27 cellular contexts compared by ENCODE assay signal in genomic region chr14:76083796-76084195, GRCh38.
DNase-seq lines count a peak whose midpoint lies in the region; ATAC-seq and TF ChIP-seq lines count a peak whose summit lies in the region.
"Had no signal": no experiment of that assay in that cellular context is flagged by ENCODE, and none has a peak within 500 bp of the region (broad histone marks: within the 10 kb centered on the region; RNA-seq: fewer than 3 reads in every experiment).

No MANE protein-coding gene starts in this region.

- CTCF ChIA-PET in activated CD8-positive, alpha-beta memory T cell treated with anti-CD3 and anti-CD28 coated beads, Interleukin-2, amount 10 ng/mL, durations not matched to agents 7 days and 5 days (lab: Charles Lee): no interaction called here

- H3K36me3 ChIP-seq in heart right ventricle: peaks cover 0 to 42% (median 5%) of the 10 kb centered on the region in 9 donors
- H3K36me3 ChIP-seq: SJCRH30 had no signal

- no peak overlapping the region for H3K27ac Mint-ChIP-seq in activated CD8-positive, alpha-beta memory T cell treated with anti-CD3 and anti-CD28 coated beads, Interleukin-2, amount 10 ng/mL, durations not matched to agents 7 days and 5 days
- H3K27ac Mint-ChIP-seq: CD4-positive, CD25-positive, alpha-beta regulatory T cell; HFFc6; immature natural killer cell; stimulated activated naive CD8-positive, alpha-beta T cell treated with anti-CD3 and anti-CD28 coated beads, Interleukin-15, Interleukin-2, amounts not matched to agents 100 ng/mL and 50 ng/mL, for 24 hours; T-cell had no signal

- WGBS in heart right ventricle, 2 donors: 85 to 90% methylated on average over 13 of the region's 13 CpGs

- no peaks in the 10 kb centered on the region for H3K4me1 Mint-ChIP-seq in activated CD8-positive, alpha-beta memory T cell treated with anti-CD3 and anti-CD28 coated beads, Interleukin-2, amount 10 ng/mL, durations not matched to agents 7 days and 5 days
- H3K4me1 Mint-ChIP-seq: CD4-positive, CD25-positive, alpha-beta regulatory T cell; immature natural killer cell; T-cell had no signal

- no peak for DNase-seq in left ventricle myocardium superior
- no peak for DNase-seq in heart right ventricle
- DNase-seq in dorsolateral prefrontal cortex: peak in 1 of 10 donors; percentile 28
- no peak for DNase-seq in effector CD8-positive, alpha-beta T cell (lab: John Stamatoyannopoulos, UW)
- no peak for DNase-seq in NCI-H526 (lab: John Stamatoyannopoulos, UW)
- DNase-seq in activated CD8-positive, alpha-beta memory T cell treated with anti-CD3 and anti-CD28 coated beads, Interleukin-2, amount 10 ng/mL, durations not matched to agents 7 days and 5 days: no peak
- DNase-seq: activated CD4-positive, alpha-beta T cell treated with anti-CD3 and anti-CD28 coated beads, Interleukin-2, amount 50 U/mL, for 1 hour; activated T-cell treated with anti-CD3 and anti-CD28 coated beads, Interleukin-2, amount 50 U/mL, for 48 hours; AML-193; Calu3; CD4-positive, CD25-positive, alpha-beta regulatory T cell; cortex of kidney; HFFc6; immature natural killer cell; Karpas-422; mesenchymal stem cell; NCI-H2029 treated with DMSO at 0.1 percent for 48 hours; NCI-H446; SJCRH30; small intestine; T-cell; thyroid gland had no signal

- H3K27ac ChIP-seq in heart right ventricle: no peak overlapping the region
- peak overlapping the region in 51 of 59 donors; percentile 3 to 85 (median 68) for H3K27ac ChIP-seq in dorsolateral prefrontal cortex
- H3K27ac ChIP-seq in layer of hippocampus (ENCODE audit: low read depth, low read length): peak overlapping the region; percentile 55
- H3K27ac ChIP-seq: A549, SJCRH30, thyroid gland, vagina had no signal

- no peak overlapping the region for H3K4me3 Mint-ChIP-seq in activated CD8-positive, alpha-beta memory T cell treated with anti-CD3 and anti-CD28 coated beads, Interleukin-2, amount 10 ng/mL, durations not matched to agents 7 days and 5 days
- H3K4me3 Mint-ChIP-seq: CD4-positive, CD25-positive, alpha-beta regulatory T cell; HFFc6; immature natural killer cell; stimulated activated naive CD8-positive, alpha-beta T cell treated with anti-CD3 and anti-CD28 coated beads, Interleukin-15, Interleukin-2, amounts not matched to agents 100 ng/mL and 50 ng/mL, for 24 hours; T-cell had no signal

- no peaks in the 10 kb centered on the region for H3K9me3 ChIP-seq in heart right ventricle
- H3K9me3 ChIP-seq: A549, SJCRH30, thyroid gland, vagina had no signal

- H3K4me3 ChIP-seq in heart right ventricle (no peak overlapping the region), dorsolateral prefrontal cortex (no peak overlapping the region)
- H3K4me3 ChIP-seq: A549, SJCRH30, thyroid gland, vagina had no signal

- ATAC-seq in left ventricle myocardium superior: peak; percentile 16
- ATAC-seq in heart right ventricle: no peak
- no peak for ATAC-seq in activated CD8-positive, alpha-beta memory T cell treated with anti-CD3 and anti-CD28 coated beads, Interleukin-2, amount 10 ng/mL, durations not matched to agents 7 days and 5 days
- no peak for ATAC-seq in GM19452 (IDR thresholded peaks at IDR 0.05; ENCODE audit: unreplicated experiment)
- ATAC-seq: A549, T-cell had no signal

- no peaks in the 10 kb centered on the region for H3K36me3 Mint-ChIP-seq in activated CD8-positive, alpha-beta memory T cell treated with anti-CD3 and anti-CD28 coated beads, Interleukin-2, amount 10 ng/mL, durations not matched to agents 7 days and 5 days

- intact Hi-C loops in left ventricle myocardium superior (cut with micrococcal nuclease) (no loop called here), heart right ventricle (cut with DNase I) (no loop called here), dorsolateral prefrontal cortex (cut with DNase I) (loop anchor here in 1 of 2 donors (10.0 kb wide), 1 partner anchor 379 kb away; no protein-coding TSS in a partner anchor)

- H3K27me3 ChIP-seq in heart right ventricle: no peaks in the 10 kb centered on the region
- H3K27me3 ChIP-seq in dorsolateral prefrontal cortex: no peaks in the 10 kb centered on the region
- no peaks in the 10 kb centered on the region for H3K27me3 ChIP-seq in layer of hippocampus (ENCODE audit: control insufficient read depth, insufficient read depth, low read length)
- H3K27me3 ChIP-seq: SJCRH30, thyroid gland, vagina had no signal

- peaks cover 0 to 16% (median 0%) of the 10 kb centered on the region in 9 donors for H3K4me1 ChIP-seq in heart right ventricle
- H3K4me1 ChIP-seq: A549, thyroid gland had no signal

- TF ChIP-seq CTCF in heart right ventricle (IDR thresholded peaks at IDR 0.05): no peak
- TF ChIP-seq CTCF in dorsolateral prefrontal cortex (IDR thresholded peaks at IDR 0.05 in 54 of 56, conservative IDR thresholded peaks at IDR 0.05 in 2 of 56; ENCODE audit: low read depth in 1 of 56, partially characterized antibody in 56 of 56): no peak

- H3K9me3 Mint-ChIP-seq in activated CD8-positive, alpha-beta memory T cell treated with anti-CD3 and anti-CD28 coated beads, Interleukin-2, amount 10 ng/mL, durations not matched to agents 7 days and 5 days (ENCODE audit: low read depth): no peaks in the 10 kb centered on the region
- H3K9me3 Mint-ChIP-seq: CD4-positive, CD25-positive, alpha-beta regulatory T cell; HFFc6; immature natural killer cell; stimulated activated naive CD8-positive, alpha-beta T cell treated with anti-CD3 and anti-CD28 coated beads, Interleukin-15, Interleukin-2, amounts not matched to agents 100 ng/mL and 50 ng/mL, for 24 hours; T-cell had no signal

- H3K27me3 Mint-ChIP-seq in activated CD8-positive, alpha-beta memory T cell treated with anti-CD3 and anti-CD28 coated beads, Interleukin-2, amount 10 ng/mL, durations not matched to agents 7 days and 5 days: no peaks in the 10 kb centered on the region
- H3K27me3 Mint-ChIP-seq: stimulated activated naive CD8-positive, alpha-beta T cell treated with anti-CD3 and anti-CD28 coated beads, Interleukin-15, Interleukin-2, amounts not matched to agents 100 ng/mL and 50 ng/mL, for 24 hours; T-cell had no signal

Comparison
In these comparisons a context has a peak if more than half of its experiments do, and no peak if none do; other contexts are left out.
1. H3K27ac ChIP-seq: peak in dorsolateral prefrontal cortex (51 of 59) and layer of hippocampus (single experiment); none in heart right ventricle (0 of 10).